1 cellular context compared by ENCODE assay signal in genomic region chr18:10477121-10477862, GRCh38.
TF ChIP-seq lines count a peak whose summit lies in the region.

No MANE protein-coding gene starts in this region.

TF ChIP-seq in GM23338, 12 proteins besides CTCF, POLR2A, EP300 and RAD21 (continued from another document):
- TF ChIP-seq NANOG (IDR thresholded peaks at IDR 0.05; ENCODE audit: borderline replicate concordance) (peak; percentile 86), EZH2 (IDR thresholded peaks at IDR 0.05; ENCODE audit: low read depth, unreplicated experiment) (no peak), STAT1 (IDR thresholded peaks at IDR 0.05; ENCODE audit: unreplicated experiment) (no peak)
